In the genomic region with DNA sequence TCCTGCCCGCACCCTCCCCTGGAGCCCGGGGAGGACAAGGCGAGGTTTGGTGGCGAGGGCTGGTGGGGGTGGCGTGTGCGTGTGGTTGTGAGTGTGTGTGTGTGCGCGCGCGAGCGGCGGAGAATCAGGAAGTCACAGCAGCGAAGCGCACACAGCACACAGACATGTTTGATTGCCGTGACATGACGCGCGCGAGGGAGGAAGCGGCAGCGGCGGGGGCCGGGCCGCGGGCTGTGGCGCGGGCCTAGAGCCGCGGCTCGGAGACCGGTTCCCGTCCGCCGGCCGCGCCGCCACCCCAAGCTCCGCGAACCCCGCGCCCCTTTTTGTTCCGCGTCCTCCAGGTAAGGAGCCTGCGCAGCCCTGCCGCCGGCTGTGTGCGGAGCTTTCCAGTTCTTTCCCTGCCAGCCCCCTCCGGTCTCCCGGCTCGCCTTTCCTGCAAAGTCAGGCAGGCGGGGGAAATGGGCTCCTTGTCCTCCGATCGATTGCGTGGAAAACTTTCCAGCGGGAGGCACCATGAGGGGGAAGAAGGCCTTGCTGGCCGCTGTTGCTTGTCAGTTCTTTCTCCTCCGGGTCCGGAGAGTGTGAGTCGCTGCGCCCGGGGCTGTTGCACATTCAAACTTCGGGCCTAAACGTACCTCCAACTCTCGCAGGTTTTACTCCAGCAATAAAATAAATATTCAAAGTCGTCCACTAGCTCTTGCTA, we compare ENCODE assay signal across 8 cellular contexts. TPM values are rescaled to one million over a fixed set of nuclear protein-coding genes. Genes with fewer than 3 reads are reported as not detected.
A peak's percentile ranks its signal among the peaks of the same experiment; 100 is the strongest.
DNase-seq lines count a peak whose midpoint lies in the region; ATAC-seq and TF ChIP-seq lines count a peak whose summit lies in the region.

No MANE protein-coding gene starts in this region.

- peaks cover 63% of the 10 kb centered on the region for H3K27me3 ChIP-seq in HUES48 (ENCODE audit: control insufficient read depth, insufficient read depth, low read length)
- no peaks in the 10 kb centered on the region for H3K27me3 ChIP-seq in SU-DHL-6 (ENCODE audit: low read length)
- H3K27me3 ChIP-seq in cardiac muscle cell, result peaks cover 47% of the 10 kb centered on the region
- no peaks in the 10 kb centered on the region for H3K27me3 ChIP-seq in parathyroid adenoma (ENCODE audit: control insufficient read depth, insufficient read depth, low read length)
- no peaks in the 10 kb centered on the region for H3K27me3 ChIP-seq in tibial artery

- H3K27ac Mint-ChIP-seq in activated naive CD8-positive, alpha-beta T cell treated with anti-CD3 and anti-CD28 coated beads, Interleukin-2, amount 50 U/mL, for 24 hours, result peak overlapping the region; percentile 94

- DNase-seq in COLO829 (ENCODE audit: low spot score) (peak; percentile 6), cardiac muscle cell (ENCODE audit: low read depth in 1 of 2, low spot score in 1 of 2) (peak; percentile 63 to 84), tibial artery (peak; percentile 84 to 90)
- peak; percentile 70 for DNase-seq in activated naive CD8-positive, alpha-beta T cell treated with anti-CD3 and anti-CD28 coated beads, Interleukin-2, amount 50 U/mL, for 24 hours

- intact Hi-C loops in tibial artery (cut with DNase I; ENCODE audit: low total_unique reads), result loop anchor here (10.0 kb wide), 3 partner anchors 107 to 827 kb away; partner anchors contain the start of genes PUM3 and VLDLR

- H3F3A ChIP-seq in SU-DHL-6 (ENCODE audit: insufficient read depth), result 0 out of 2 replicates have a peak, but pooled peaks cover 8% of the 10 kb centered on the region

- no peaks in the 10 kb centered on the region for H3K36me3 Mint-ChIP-seq in activated naive CD8-positive, alpha-beta T cell treated with anti-CD3 and anti-CD28 coated beads, Interleukin-2, amount 50 U/mL, for 24 hours (ENCODE audit: low read depth)

- no peaks in the 10 kb centered on the region for H3K27me3 Mint-ChIP-seq in activated naive CD8-positive, alpha-beta T cell treated with anti-CD3 and anti-CD28 coated beads, Interleukin-2, amount 50 U/mL, for 24 hours

- peaks cover 59% of the 10 kb centered on the region for H3K4me1 Mint-ChIP-seq in activated naive CD8-positive, alpha-beta T cell treated with anti-CD3 and anti-CD28 coated beads, Interleukin-2, amount 50 U/mL, for 24 hours

- H2AFZ ChIP-seq in SU-DHL-6 (ENCODE audit: low read depth, low read length, severe bottlenecking) (peak overlapping the region; percentile 92), parathyroid adenoma (peak overlapping the region; percentile 86)

- H3K9me2 ChIP-seq in SU-DHL-6 (replicated peaks; ENCODE audit: insufficient read depth, low read length), result no peaks in the 10 kb centered on the region

- H3K27ac ChIP-seq in HUES48 (ENCODE audit: low read depth, low read length), result no peak overlapping the region
- no peak overlapping the region for H3K27ac ChIP-seq in SU-DHL-6 (ENCODE audit: low read depth, low read length)
- H3K27ac ChIP-seq in cardiac muscle cell, result no peak overlapping the region
- H3K27ac ChIP-seq in parathyroid adenoma, result peak overlapping the region; percentile 79
- H3K27ac ChIP-seq in tibial artery, result peak overlapping the region; percentile 96 to 97

- no peaks in the 10 kb centered on the region for H3K9me3 Mint-ChIP-seq in activated naive CD8-positive, alpha-beta T cell treated with anti-CD3 and anti-CD28 coated beads, Interleukin-2, amount 50 U/mL, for 24 hours

- TF ChIP-seq CTCF in SU-DHL-6 (IDR thresholded peaks at IDR 0.05; ENCODE audit: insufficient read depth, low read length, poor library complexity, severe bottlenecking), result no peak
- no peak for TF ChIP-seq CTCF in cardiac muscle cell (IDR thresholded peaks at IDR 0.05; ENCODE audit: low read depth, low read length)
- no peak for TF ChIP-seq CTCF in parathyroid adenoma (IDR thresholded peaks at IDR 0.05)
- TF ChIP-seq CTCF in tibial artery (IDR thresholded peaks at IDR 0.05), result no peak

- H3K36me3 ChIP-seq in HUES48 (ENCODE audit: control insufficient read depth, insufficient read depth, low read length), result no peaks in the 10 kb centered on the region
- H3K36me3 ChIP-seq in SU-DHL-6 (ENCODE audit: low read length), result no peaks in the 10 kb centered on the region
- H3K36me3 ChIP-seq in cardiac muscle cell, result no peaks in the 10 kb centered on the region
- no peaks in the 10 kb centered on the region for H3K36me3 ChIP-seq in parathyroid adenoma (ENCODE audit: control insufficient read depth, insufficient read depth, low read length)
- no peaks in the 10 kb centered on the region for H3K36me3 ChIP-seq in tibial artery

- H3K9ac ChIP-seq in HUES48 (ENCODE audit: low read depth, low read length) (peak overlapping the region; percentile 26; the same call in 1 of the 2 replicates), SU-DHL-6 (ENCODE audit: low read length) (peak overlapping the region; percentile 72), parathyroid adenoma (no peak overlapping the region)

- peaks cover 41% of the 10 kb centered on the region for H4K20me1 ChIP-seq in SU-DHL-6 (ENCODE audit: low read depth, low read length)

- peak; percentile 12 for ATAC-seq in GM19468 (IDR thresholded peaks at IDR 0.05; ENCODE audit: extremely low read depth, unreplicated experiment)
- ATAC-seq in activated naive CD8-positive, alpha-beta T cell treated with anti-CD3 and anti-CD28 coated beads, Interleukin-2, amount 50 U/mL, for 24 hours, result peak; percentile 20

- peak overlapping the region; percentile 94 for H3K4me2 ChIP-seq in SU-DHL-6 (ENCODE audit: low read depth, low read length, poor library complexity, severe bottlenecking)
- H3K4me2 ChIP-seq in parathyroid adenoma (ENCODE audit: low read length), result peak overlapping the region; percentile 94

- peak overlapping the region; percentile 91 for H3K4me3 Mint-ChIP-seq in activated naive CD8-positive, alpha-beta T cell treated with anti-CD3 and anti-CD28 coated beads, Interleukin-2, amount 50 U/mL, for 24 hours

- H3K9me3 ChIP-seq in HUES48 (ENCODE audit: control insufficient read depth, insufficient read depth, low read length) (no peaks in the 10 kb centered on the region), SU-DHL-6 (ENCODE audit: insufficient read depth, low read length) (no peaks in the 10 kb centered on the region), cardiac muscle cell (ENCODE audit: low read depth) (no peaks in the 10 kb centered on the region), parathyroid adenoma (ENCODE audit: control insufficient read depth, low read length) (no peaks in the 10 kb centered on the region), tibial artery (no peaks in the 10 kb centered on the region)

- H3K79me2 ChIP-seq in SU-DHL-6 (ENCODE audit: insufficient read depth, low read length), result no peaks in the 10 kb centered on the region
- peaks cover 14% of the 10 kb centered on the region for H3K79me2 ChIP-seq in parathyroid adenoma

- H3K4me1 ChIP-seq in HUES48 (ENCODE audit: control insufficient read depth, insufficient read depth, low read length) (peaks cover 32% of the 10 kb centered on the region), cardiac muscle cell (ENCODE audit: low read depth) (peaks cover 8% of the 10 kb centered on the region), parathyroid adenoma (peaks cover 7% of the 10 kb centered on the region), tibial artery (peaks cover 0 to 53% (median 40%) of the 10 kb centered on the region in 4 donors)

- H3K4me3 ChIP-seq in HUES48 (ENCODE audit: low read depth, low read length) (peak overlapping the region; percentile 94), SU-DHL-6 (ENCODE audit: insufficient read depth, low read length, poor library complexity, severe bottlenecking) (peak overlapping the region; percentile 84), cardiac muscle cell (peak overlapping the region; percentile 67), parathyroid adenoma (ENCODE audit: low read depth, low read length) (peak overlapping the region; percentile 87), tibial artery (peak overlapping the region; percentile 67 to 76)

RNA-seq across cellular contexts. Expression of gene SMARCA2, which starts 2.5 kb away (rescaled TPM):
- total RNA-seq in cardiac muscle cell, result 31.3 and 43.0 TPM in 2 replicates
- 18.5 and 19.9 TPM in 2 replicates for polyA plus RNA-seq in cardiac muscle cell

Comparison
In these comparisons a context has a peak if more than half of its experiments do, and no peak if none do; other contexts are left out.
1. DNase-seq: peak in every context shown above with its lines; median percentile 87 in tibial artery; 74 in cardiac muscle cell; 70 in activated naive CD8-positive, alpha-beta T cell treated with anti-CD3 and anti-CD28 coated beads, Interleukin-2, amount 50 U/mL, for 24 hours; 6 in COLO829.
2. H3K27ac ChIP-seq: peak in parathyroid adenoma (single experiment) and tibial artery (2 of 2); none in HUES48 (single experiment), SU-DHL-6 (single experiment) and cardiac muscle cell (single experiment).
3. Peak in every context shown above with its lines, with median percentiles within 50 percentile points of each other: H3K4me3 ChIP-seq.